ENCODE assay signal across 19 cellular contexts in genomic region chr6:84758486-84758885, GRCh38. TPM values are rescaled to one million over a fixed set of nuclear protein-coding genes. Genes with fewer than 3 reads are reported as not detected.
DNase-seq lines count a peak whose midpoint lies in the region; ATAC-seq and TF ChIP-seq lines count a peak whose summit lies in the region.
"Had no signal": no experiment of that assay in that cellular context is flagged by ENCODE, and none has a peak within 500 bp of the region (broad histone marks: within the 10 kb centered on the region; RNA-seq: fewer than 3 reads in every experiment).

No MANE protein-coding gene starts in this region.

- H3K27ac ChIP-seq in left ventricle myocardium inferior (replicated peaks) (peak overlapping the region; percentile 43), tibial artery (peak overlapping the region; percentile 99 to 100)
- H3K27ac ChIP-seq: C4-2B, Peyer's patch had no signal

- no peaks in the 10 kb centered on the region for H3K9me3 ChIP-seq in left ventricle myocardium inferior (replicated peaks)
- H3K9me3 ChIP-seq in tibial artery: no peaks in the 10 kb centered on the region
- H3K9me3 ChIP-seq: Peyer's patch had no signal

- peaks cover 63% of the 10 kb centered on the region for H3K27me3 ChIP-seq in left ventricle myocardium inferior (ENCODE audit: low read depth)
- H3K27me3 ChIP-seq in tibial artery: no peaks in the 10 kb centered on the region

- TF ChIP-seq POLR2A in lower leg skin (IDR thresholded peaks at IDR 0.05): no peak

- in situ Hi-C loops in astrocyte of the spinal cord (cut with HindIII; ENCODE audit: low sequenced_read_pairs): no loop called here

- TF ChIP-seq CTCF in left ventricle myocardium inferior (IDR thresholded peaks at IDR 0.05; ENCODE audit: borderline replicate concordance) (no peak), astrocyte of the spinal cord (IDR thresholded peaks at IDR 0.05; ENCODE audit: low read depth, low read length) (no peak), fibroblast of pulmonary artery (IDR thresholded peaks at IDR 0.05; ENCODE audit: low read length, missing control alignments) (no peak), tibial artery (IDR thresholded peaks at IDR 0.05) (no peak), lower leg skin (IDR thresholded peaks at IDR 0.05) (no peak)

- H3K4me3 ChIP-seq in left ventricle myocardium inferior: peak overlapping the region; percentile 72
- H3K4me3 ChIP-seq in astrocyte of the spinal cord (ENCODE audit: low read depth, low read length): no peak overlapping the region
- H3K4me3 ChIP-seq in fibroblast of pulmonary artery (replicated peaks; ENCODE audit: low read depth, low read length): peak overlapping the region; percentile 92
- H3K4me3 ChIP-seq in tibial artery: peak overlapping the region; percentile 93 to 98
- no peak overlapping the region for H3K4me3 ChIP-seq in lower leg skin (ENCODE audit: low read depth, poor library complexity, severe bottlenecking)
- H3K4me3 ChIP-seq: Peyer's patch had no signal

- no peak for ATAC-seq in left ventricle myocardium superior

- intact Hi-C loops in left ventricle myocardium inferior (cut with micrococcal nuclease): no loop called here
- intact Hi-C loops in left ventricle myocardium superior (cut with micrococcal nuclease): no loop called here
- intact Hi-C loops in tibial artery (cut with DNase I; ENCODE audit: low total_unique reads): loop anchor here (2.0 kb wide), 1 partner anchor 14 kb away; no protein-coding TSS in a partner anchor
- intact Hi-C loops in lower leg skin (cut with DNase I; ENCODE audit: low total_unique reads): no loop called here

- DNase-seq in left ventricle myocardium inferior (no peak), left ventricle myocardium superior (no peak), astrocyte of the spinal cord (ENCODE audit: low read depth, low spot score) (peak; percentile 30), fibroblast of pulmonary artery (ENCODE audit: low read depth) (peak; percentile 53), tibial artery (no peak), nucleus accumbens (lab: John Stamatoyannopoulos, UW) (no peak), lower leg skin (ENCODE audit: low spot score in 2 of 2) (no peak)
- no peak for DNase-seq in stimulated activated CD8-positive, alpha-beta memory T cell treated with anti-CD3 and anti-CD28 coated beads, Interleukin-4, amount 100 ng/mL, for 48 hours
- DNase-seq: 8988T, DMS79, MM.1S, NCI-H1048, NCI-H1417 treated with DMSO at 0.1 percent for 48 hours, NCI-H187, NCI-H446, NCI-H526, Peyer's patch had no signal

- H3K36me3 ChIP-seq in left ventricle myocardium inferior (no peaks in the 10 kb centered on the region), tibial artery (peaks cover 0 to 9% (median 0%) of the 10 kb centered on the region in 3 donors)
- H3K36me3 ChIP-seq: Peyer's patch had no signal

- H3K4me1 ChIP-seq in left ventricle myocardium inferior (peaks cover 4% of the 10 kb centered on the region), tibial artery (peaks cover 0 to 61% (median 10%) of the 10 kb centered on the region in 4 donors)

RNA-seq across cellular contexts. Expression of gene TBX18, which starts 5.9 kb away (rescaled TPM):
- 3.5 TPM for total RNA-seq in left ventricle myocardium inferior
- total RNA-seq in left ventricle myocardium superior: 7.1 TPM
- total RNA-seq in lower leg skin: 1 to 10 TPM; 1.1 to 8.6 (median 4.2) TPM
- total RNA-seq: OCI-LY7 had no signal

Comparison
In these comparisons a context has a peak if more than half of its experiments do, and no peak if none do; other contexts are left out.
1. DNase-seq: peak in astrocyte of the spinal cord (single experiment) and fibroblast of pulmonary artery (single experiment); none in left ventricle myocardium inferior (single experiment), left ventricle myocardium superior (single experiment), tibial artery (0 of 2), stimulated activated CD8-positive, alpha-beta memory T cell treated with anti-CD3 and anti-CD28 coated beads, Interleukin-4, amount 100 ng/mL, for 48 hours (single experiment), nucleus accumbens (0 of 56) and lower leg skin (0 of 2).
2. H3K4me3 ChIP-seq: peak in left ventricle myocardium inferior (single experiment), fibroblast of pulmonary artery (single experiment) and tibial artery (2 of 2); none in astrocyte of the spinal cord (single experiment) and lower leg skin (single experiment).